23 cellular contexts compared by ENCODE assay signal in the genomic region with DNA sequence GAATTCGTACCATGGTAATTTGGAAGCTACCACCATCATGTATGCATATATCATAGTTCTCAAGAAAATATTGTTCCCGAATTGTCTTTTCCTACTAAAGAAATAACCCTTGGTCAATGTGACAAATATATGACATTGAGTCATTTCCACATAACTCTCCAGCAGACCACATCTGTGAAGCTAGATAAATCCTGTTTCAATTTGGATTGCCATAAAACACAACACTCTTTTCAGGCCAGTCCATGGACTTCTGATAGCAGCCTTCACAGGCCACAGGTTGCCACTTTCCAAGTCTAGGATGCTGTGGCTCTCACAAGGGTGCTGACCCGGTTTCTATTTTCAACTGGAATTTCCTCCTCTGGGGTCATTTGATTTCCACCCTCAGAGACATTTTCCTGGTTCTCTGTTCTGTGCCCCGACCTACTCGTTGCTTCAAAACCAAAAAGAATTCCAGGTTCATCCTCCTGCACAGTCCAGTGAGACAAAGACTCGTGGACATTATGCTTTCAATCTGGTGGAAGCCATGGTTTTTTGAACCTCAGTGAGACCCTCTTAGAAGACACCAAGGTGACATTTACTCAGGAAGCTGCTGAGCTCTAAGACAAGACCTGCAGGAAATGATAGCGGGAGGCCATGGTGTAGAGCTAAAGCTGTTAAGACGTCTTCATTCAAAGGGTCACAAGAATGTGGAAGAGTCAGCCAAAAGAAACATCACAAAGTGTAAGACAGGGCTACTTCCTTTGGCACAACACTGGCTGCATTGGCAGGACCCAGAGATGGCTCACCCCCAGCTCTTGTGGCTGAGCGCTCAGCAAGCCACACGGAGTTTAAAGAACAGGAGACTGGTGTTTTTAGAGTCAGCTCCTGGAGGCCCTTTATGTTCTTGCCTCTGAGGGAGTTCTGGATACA.
A peak's percentile ranks its signal among the peaks of the same experiment; 100 is the strongest.
DNase-seq lines count a peak whose midpoint lies in the region; FAIRE-seq and TF ChIP-seq lines count a peak whose summit lies in the region.
"Had no signal": no experiment of that assay in that cellular context is flagged by ENCODE, and none has a peak within 500 bp of the region (broad histone marks: within the 10 kb centered on the region; RNA-seq: fewer than 3 reads in every experiment).

No MANE protein-coding gene starts in this region.

- no peaks in the 10 kb centered on the region for H3K79me2 ChIP-seq in Loucy (ENCODE audit: insufficient read depth, low read length)

- H3K27ac ChIP-seq in ascending aorta = peak overlapping the region; percentile 30 to 50
- H3K27ac ChIP-seq: adrenal gland, heart left ventricle, uterus had no signal

- no peaks in the 10 kb centered on the region for H3F3A ChIP-seq in Loucy (ENCODE audit: low read depth)

- no peak overlapping the region for H3K9ac ChIP-seq in Loucy (ENCODE audit: low read depth, low read length, poor library complexity, severe bottlenecking)

- H3K36me3 ChIP-seq in Loucy (ENCODE audit: insufficient read depth, low read length) (no peaks in the 10 kb centered on the region), ascending aorta (no peaks in the 10 kb centered on the region)
- H3K36me3 ChIP-seq: adrenal gland, heart left ventricle, sigmoid colon, thoracic aorta, uterus had no signal

- TF ChIP-seq CTCF in Loucy (conservative IDR thresholded peaks at IDR 0.05; ENCODE audit: low read length) (no peak), ascending aorta (IDR thresholded peaks at IDR 0.05) (no peak), GM20000 (IDR thresholded peaks at IDR 0.05; ENCODE audit: extremely low read depth, missing control alignments) (no peak)

- H3K27me3 ChIP-seq in Loucy (ENCODE audit: insufficient read depth, low read length, poor library complexity, severe bottlenecking) (no peaks in the 10 kb centered on the region), ascending aorta (no peaks in the 10 kb centered on the region)
- H3K27me3 ChIP-seq: heart left ventricle, sigmoid colon, uterus had no signal

- H4K20me1 ChIP-seq in Loucy (ENCODE audit: insufficient read depth, low read length, poor library complexity, severe bottlenecking) = no peaks in the 10 kb centered on the region

- peak overlapping the region; percentile 49 for H3K4me3 ChIP-seq in Loucy (ENCODE audit: low read length, poor library complexity, severe bottlenecking)
- H3K4me3 ChIP-seq in ascending aorta = no peak overlapping the region
- H3K4me3 ChIP-seq: adrenal gland, heart left ventricle, sigmoid colon, thoracic aorta, uterus had no signal

- H3K4me2 ChIP-seq in Loucy (ENCODE audit: low read depth, low read length, poor library complexity, severe bottlenecking) = peak overlapping the region; percentile 69

- H3K9me2 ChIP-seq in Loucy (replicated peaks; ENCODE audit: low read depth, low read length) = no peaks in the 10 kb centered on the region

- H2AFZ ChIP-seq in Loucy (ENCODE audit: low read length) = peak overlapping the region; percentile 43; the same call in 1 of the 2 replicates

- intact Hi-C loops in ascending aorta (cut with DNase I) = no loop called here

- H3K4me1 ChIP-seq in Loucy (ENCODE audit: insufficient read depth, low read length, poor library complexity, severe bottlenecking) (peaks cover 47% of the 10 kb centered on the region), ascending aorta (peaks cover 0 to 6% of the 10 kb centered on the region in 2 donors)
- H3K4me1 ChIP-seq: adrenal gland, uterus had no signal

- no peak for FAIRE-seq in HTR-8/SVneo (lab: Jason Lieb, UNC)
- FAIRE-seq: GM12892, H1 had no signal

- DNase-seq in ascending aorta (ENCODE audit: low spot score in 2 of 2) (no peak), fibroblast of gingiva (ENCODE audit: low read depth) (peak; percentile 64), smooth muscle cell of the brain vasculature (ENCODE audit: low read depth, low spot score) (peak; percentile 41), AG08395 (ENCODE audit: low spot score) (no peak), HTR-8/SVneo (ENCODE audit: insufficient read length, low spot score) (no peak), GM20000 (ENCODE audit: low spot score) (no peak)
- DNase-seq: activated CD8-positive, alpha-beta memory T cell treated with anti-CD3 and anti-CD28 coated beads, Interleukin-2, amount 10 ng/mL, durations not matched to agents 7 days and 5 days; activated naive CD4-positive, alpha-beta T cell; activated T-cell treated with anti-CD3 and anti-CD28 coated beads, Interleukin-2, amount 50 U/mL, for 48 hours; caudate nucleus; heart left ventricle; NCI-H1105 treated with DMSO at 0.1 percent for 48 hours; NCI-H1930; NCI-H524 treated with DMSO at 0.1 percent for 48 hours; NK-92 treated with Interleukin-12 subunit alpha and Interleukin-12 subunit beta, amount 100 ng/mL, for 24 hours; SHP77; sigmoid colon; uterus had no signal

- H3K9me3 ChIP-seq in Loucy (ENCODE audit: insufficient read depth, low read depth, low read length) (no peaks in the 10 kb centered on the region), ascending aorta (no peaks in the 10 kb centered on the region)
- H3K9me3 ChIP-seq: adrenal gland, heart left ventricle, sigmoid colon, thoracic aorta, uterus had no signal

Comparison
In these comparisons a context has a peak if more than half of its experiments do, and no peak if none do; other contexts are left out.
1. DNase-seq: peak in fibroblast of gingiva (single experiment) and smooth muscle cell of the brain vasculature (single experiment); none in ascending aorta (0 of 2), AG08395 (single experiment), HTR-8/SVneo (single experiment) and GM20000 (single experiment).